Comparison of ENCODE assay signal across 8 cellular contexts in the genomic region with DNA sequence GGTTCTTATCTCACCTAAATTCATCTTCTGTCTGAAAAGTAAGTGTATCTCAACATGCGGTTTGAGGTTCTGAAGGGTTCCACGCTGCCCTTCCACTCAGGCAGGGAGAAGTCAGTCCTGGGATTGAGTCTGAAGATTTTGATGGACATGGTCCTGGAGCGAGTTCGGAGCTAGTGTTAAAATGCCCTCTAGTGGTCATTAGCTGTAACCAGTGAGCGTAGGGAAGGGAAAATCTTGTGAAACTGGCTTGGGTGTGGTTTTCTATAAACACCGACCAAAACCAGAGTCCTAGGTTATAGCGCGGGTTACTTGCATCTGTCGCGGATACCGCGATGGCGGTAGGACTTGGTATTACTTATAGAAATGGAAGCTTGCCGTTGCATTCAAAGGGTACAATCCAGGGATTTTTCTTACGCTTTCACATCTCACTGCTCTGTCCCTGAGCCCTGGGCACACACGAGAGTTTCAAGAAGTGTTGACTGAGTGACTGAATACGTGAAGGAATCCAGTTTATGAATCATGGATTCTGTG.
A peak's percentile ranks its signal among the peaks of the same experiment; 100 is the strongest.
DNase-seq lines count a peak whose midpoint lies in the region; ATAC-seq and TF ChIP-seq lines count a peak whose summit lies in the region.

No MANE protein-coding gene starts in this region.

- no peaks in the 10 kb centered on the region for H3K4me1 Mint-ChIP-seq in activated naive CD8-positive, alpha-beta T cell treated with anti-CD3 and anti-CD28 coated beads, Interleukin-2, amount 50 U/mL, for 24 hours
- peaks cover 1% of the 10 kb centered on the region for H3K4me1 Mint-ChIP-seq in activated naive CD8-positive, alpha-beta T cell treated with anti-CD3 and anti-CD28 coated beads for 36 hours
- H3K4me1 Mint-ChIP-seq in natural killer cell, result peaks cover 6 to 7% of the 10 kb centered on the region in 2 donors

- TF ChIP-seq EP300 in esophagus muscularis mucosa (IDR thresholded peaks at IDR 0.05), result no peak

- no peaks in the 10 kb centered on the region for H3K36me3 Mint-ChIP-seq in activated naive CD8-positive, alpha-beta T cell treated with anti-CD3 and anti-CD28 coated beads, Interleukin-2, amount 50 U/mL, for 24 hours (ENCODE audit: low read depth)
- H3K36me3 Mint-ChIP-seq in activated naive CD8-positive, alpha-beta T cell treated with anti-CD3 and anti-CD28 coated beads for 36 hours, result no peaks in the 10 kb centered on the region
- no peaks in the 10 kb centered on the region for H3K36me3 Mint-ChIP-seq in natural killer cell

- no peak overlapping the region for H3K27ac Mint-ChIP-seq in activated naive CD8-positive, alpha-beta T cell treated with anti-CD3 and anti-CD28 coated beads, Interleukin-2, amount 50 U/mL, for 24 hours
- no peak overlapping the region for H3K27ac Mint-ChIP-seq in activated naive CD8-positive, alpha-beta T cell treated with anti-CD3 and anti-CD28 coated beads for 36 hours
- no peak overlapping the region for H3K27ac Mint-ChIP-seq in natural killer cell

- no peak overlapping the region for H3K4me3 Mint-ChIP-seq in activated naive CD8-positive, alpha-beta T cell treated with anti-CD3 and anti-CD28 coated beads, Interleukin-2, amount 50 U/mL, for 24 hours
- no peak overlapping the region for H3K4me3 Mint-ChIP-seq in activated naive CD8-positive, alpha-beta T cell treated with anti-CD3 and anti-CD28 coated beads for 36 hours
- H3K4me3 Mint-ChIP-seq in natural killer cell, result no peak overlapping the region

- CTCF ChIA-PET in HEK293 (lab: Yijun Ruan, JAX), result interaction anchor here (0.5 to 2.3 kb wide), 29 partner anchors 9 to 1986 kb away, joined by 3 to 7 read pairs (median 4); no protein-coding TSS in a partner anchor

- 17% methylated on average over 17 of the region's 17 CpGs for WGBS in esophagus muscularis mucosa

- no peaks in the 10 kb centered on the region for H3K36me3 ChIP-seq in HEK293 (ENCODE audit: control insufficient read depth in 2 of 2, insufficient read depth in 1 of 2, low read length in 2 of 2)
- no peaks in the 10 kb centered on the region for H3K36me3 ChIP-seq in esophagus muscularis mucosa

- no peaks in the 10 kb centered on the region for H3K27me3 ChIP-seq in esophagus muscularis mucosa

- peaks cover 29% of the 10 kb centered on the region for H3K27me3 Mint-ChIP-seq in activated naive CD8-positive, alpha-beta T cell treated with anti-CD3 and anti-CD28 coated beads, Interleukin-2, amount 50 U/mL, for 24 hours
- H3K27me3 Mint-ChIP-seq in activated naive CD8-positive, alpha-beta T cell treated with anti-CD3 and anti-CD28 coated beads for 36 hours, result peaks cover 33% of the 10 kb centered on the region
- H3K27me3 Mint-ChIP-seq in natural killer cell (ENCODE audit: low read depth in 2 of 2), result peaks cover 17 to 37% of the 10 kb centered on the region in 2 donors

- H3K4me3 ChIP-seq in HEK293 (ENCODE audit: low read depth, low read length) (peak overlapping the region; percentile 1; the same call in 1 of the 2 replicates), esophagus muscularis mucosa (peak overlapping the region; percentile 15 to 48 (median 27))

- H3K9me3 ChIP-seq in HEK293 (ENCODE audit: control insufficient read depth, insufficient read depth, low read depth, low read length) (no peaks in the 10 kb centered on the region), esophagus muscularis mucosa (no peaks in the 10 kb centered on the region)

- H3K27ac ChIP-seq in HEK293 (ENCODE audit: extremely low read depth, low read depth, low read length) (no peak overlapping the region), esophagus muscularis mucosa (replicated peaks in 1 of 4) (no peak overlapping the region)

- POLR2A ChIA-PET in HEK293 (lab: Yijun Ruan, JAX), result interaction anchor here (0.5 kb wide), 1 partner anchor 993 kb away, joined by 4 read pairs; no protein-coding TSS in a partner anchor

- ATAC-seq in activated naive CD8-positive, alpha-beta T cell treated with anti-CD3 and anti-CD28 coated beads, Interleukin-2, amount 50 U/mL, for 24 hours, result peak; percentile 33
- peak in 1 of 3 donors; percentile 35 for ATAC-seq in natural killer cell

- H3K4me1 ChIP-seq in HEK293 (ENCODE audit: control insufficient read depth, insufficient read depth, low read length) (peaks cover 3% of the 10 kb centered on the region; the same call in 1 of the 2 replicates), esophagus muscularis mucosa (peaks cover 0 to 12% (median 12%) of the 10 kb centered on the region in 4 donors)

- no peak for DNase-seq in activated naive CD8-positive, alpha-beta T cell treated with anti-CD3 and anti-CD28 coated beads, Interleukin-2, amount 50 U/mL, for 24 hours
- DNase-seq in activated naive CD8-positive, alpha-beta T cell treated with anti-CD3 and anti-CD28 coated beads for 36 hours, result no peak
- DNase-seq in RPMI7951 (ENCODE audit: low read depth) (peak; percentile 44), esophagus muscularis mucosa (ENCODE audit: extremely low spot score) (no peak), natural killer cell (no peak)
- no peak for DNase-seq in stimulated activated CD4-positive, alpha-beta T cell treated with anti-CD3 and anti-CD28 coated beads, Interleukin-2, amount 100 ng/mL, for 48 hours

- H3K9me3 Mint-ChIP-seq in activated naive CD8-positive, alpha-beta T cell treated with anti-CD3 and anti-CD28 coated beads, Interleukin-2, amount 50 U/mL, for 24 hours, result no peaks in the 10 kb centered on the region
- H3K9me3 Mint-ChIP-seq in activated naive CD8-positive, alpha-beta T cell treated with anti-CD3 and anti-CD28 coated beads for 36 hours, result no peaks in the 10 kb centered on the region
- no peaks in the 10 kb centered on the region for H3K9me3 Mint-ChIP-seq in natural killer cell

- TF ChIP-seq CTCF in HEK293 (tag by site-specific recombination; IDR thresholded peaks at IDR 0.05) (peak; percentile 74), LNCAP (IDR thresholded peaks at IDR 0.05) (peak; percentile 89), esophagus muscularis mucosa (IDR thresholded peaks at IDR 0.05) (peak; percentile 67 to 82 (median 70)), natural killer cell (IDR thresholded peaks at IDR 0.05) (peak; percentile 44)

- intact Hi-C loops in esophagus muscularis mucosa (cut with DNase I), result no loop called here
- intact Hi-C loops in natural killer cell (cut with micrococcal nuclease), result no loop called here

- TF ChIP-seq POLR2A in esophagus muscularis mucosa (IDR thresholded peaks at IDR 0.05; ENCODE audit: low read depth), result no peak

TF ChIP-seq in HEK293, 187 proteins besides CTCF, POLR2A, EP300 and RAD21 (continues in another document):
- TF ChIP-seq, protein P1, sequence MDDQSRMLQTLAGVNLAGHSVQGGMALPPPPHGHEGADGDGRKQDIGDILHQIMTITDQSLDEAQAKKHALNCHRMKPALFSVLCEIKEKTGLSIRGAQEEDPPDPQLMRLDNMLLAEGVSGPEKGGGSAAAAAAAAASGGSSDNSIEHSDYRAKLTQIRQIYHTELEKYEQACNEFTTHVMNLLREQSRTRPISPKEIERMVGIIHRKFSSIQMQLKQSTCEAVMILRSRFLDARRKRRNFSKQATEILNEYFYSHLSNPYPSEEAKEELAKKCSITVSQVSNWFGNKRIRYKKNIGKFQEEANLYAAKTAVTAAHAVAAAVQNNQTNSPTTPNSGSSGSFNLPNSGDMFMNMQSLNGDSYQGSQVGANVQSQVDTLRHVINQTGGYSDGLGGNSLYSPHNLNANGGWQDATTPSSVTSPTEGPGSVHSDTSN (CRISPR knock-in tag; IDR thresholded peaks at IDR 0.05), result no peak
- TF ChIP-seq ZNF654 (tag by site-specific recombination; IDR thresholded peaks at IDR 0.05; ENCODE audit: low read depth) (peak; percentile 92), ZBTB21 (tag by site-specific recombination; IDR thresholded peaks at IDR 0.05) (no peak), ZNF214 (tag by site-specific recombination; IDR thresholded peaks at IDR 0.05; ENCODE audit: borderline replicate concordance) (no peak), ZNF169 (tag by site-specific recombination; IDR thresholded peaks at IDR 0.05) (no peak), ZNF529 (tag by site-specific recombination; IDR thresholded peaks at IDR 0.05; ENCODE audit: insufficient replicate concordance) (no peak), ZNF624 (tag by site-specific recombination; IDR thresholded peaks at IDR 0.05) (no peak)
- TF ChIP-seq, protein P2, sequence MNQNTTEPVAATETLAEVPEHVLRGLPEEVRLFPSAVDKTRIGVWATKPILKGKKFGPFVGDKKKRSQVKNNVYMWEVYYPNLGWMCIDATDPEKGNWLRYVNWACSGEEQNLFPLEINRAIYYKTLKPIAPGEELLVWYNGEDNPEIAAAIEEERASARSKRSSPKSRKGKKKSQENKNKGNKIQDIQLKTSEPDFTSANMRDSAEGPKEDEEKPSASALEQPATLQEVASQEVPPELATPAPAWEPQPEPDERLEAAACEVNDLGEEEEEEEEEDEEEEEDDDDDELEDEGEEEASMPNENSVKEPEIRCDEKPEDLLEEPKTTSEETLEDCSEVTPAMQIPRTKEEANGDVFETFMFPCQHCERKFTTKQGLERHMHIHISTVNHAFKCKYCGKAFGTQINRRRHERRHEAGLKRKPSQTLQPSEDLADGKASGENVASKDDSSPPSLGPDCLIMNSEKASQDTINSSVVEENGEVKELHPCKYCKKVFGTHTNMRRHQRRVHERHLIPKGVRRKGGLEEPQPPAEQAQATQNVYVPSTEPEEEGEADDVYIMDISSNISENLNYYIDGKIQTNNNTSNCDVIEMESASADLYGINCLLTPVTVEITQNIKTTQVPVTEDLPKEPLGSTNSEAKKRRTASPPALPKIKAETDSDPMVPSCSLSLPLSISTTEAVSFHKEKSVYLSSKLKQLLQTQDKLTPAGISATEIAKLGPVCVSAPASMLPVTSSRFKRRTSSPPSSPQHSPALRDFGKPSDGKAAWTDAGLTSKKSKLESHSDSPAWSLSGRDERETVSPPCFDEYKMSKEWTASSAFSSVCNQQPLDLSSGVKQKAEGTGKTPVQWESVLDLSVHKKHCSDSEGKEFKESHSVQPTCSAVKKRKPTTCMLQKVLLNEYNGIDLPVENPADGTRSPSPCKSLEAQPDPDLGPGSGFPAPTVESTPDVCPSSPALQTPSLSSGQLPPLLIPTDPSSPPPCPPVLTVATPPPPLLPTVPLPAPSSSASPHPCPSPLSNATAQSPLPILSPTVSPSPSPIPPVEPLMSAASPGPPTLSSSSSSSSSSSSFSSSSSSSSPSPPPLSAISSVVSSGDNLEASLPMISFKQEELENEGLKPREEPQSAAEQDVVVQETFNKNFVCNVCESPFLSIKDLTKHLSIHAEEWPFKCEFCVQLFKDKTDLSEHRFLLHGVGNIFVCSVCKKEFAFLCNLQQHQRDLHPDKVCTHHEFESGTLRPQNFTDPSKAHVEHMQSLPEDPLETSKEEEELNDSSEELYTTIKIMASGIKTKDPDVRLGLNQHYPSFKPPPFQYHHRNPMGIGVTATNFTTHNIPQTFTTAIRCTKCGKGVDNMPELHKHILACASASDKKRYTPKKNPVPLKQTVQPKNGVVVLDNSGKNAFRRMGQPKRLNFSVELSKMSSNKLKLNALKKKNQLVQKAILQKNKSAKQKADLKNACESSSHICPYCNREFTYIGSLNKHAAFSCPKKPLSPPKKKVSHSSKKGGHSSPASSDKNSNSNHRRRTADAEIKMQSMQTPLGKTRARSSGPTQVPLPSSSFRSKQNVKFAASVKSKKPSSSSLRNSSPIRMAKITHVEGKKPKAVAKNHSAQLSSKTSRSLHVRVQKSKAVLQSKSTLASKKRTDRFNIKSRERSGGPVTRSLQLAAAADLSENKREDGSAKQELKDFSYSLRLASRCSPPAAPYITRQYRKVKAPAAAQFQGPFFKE (tag by site-specific recombination; IDR thresholded peaks at IDR 0.05; ENCODE audit: borderline replicate concordance), result no peak
